1 cellular context compared by ENCODE assay signal in the genomic region with DNA sequence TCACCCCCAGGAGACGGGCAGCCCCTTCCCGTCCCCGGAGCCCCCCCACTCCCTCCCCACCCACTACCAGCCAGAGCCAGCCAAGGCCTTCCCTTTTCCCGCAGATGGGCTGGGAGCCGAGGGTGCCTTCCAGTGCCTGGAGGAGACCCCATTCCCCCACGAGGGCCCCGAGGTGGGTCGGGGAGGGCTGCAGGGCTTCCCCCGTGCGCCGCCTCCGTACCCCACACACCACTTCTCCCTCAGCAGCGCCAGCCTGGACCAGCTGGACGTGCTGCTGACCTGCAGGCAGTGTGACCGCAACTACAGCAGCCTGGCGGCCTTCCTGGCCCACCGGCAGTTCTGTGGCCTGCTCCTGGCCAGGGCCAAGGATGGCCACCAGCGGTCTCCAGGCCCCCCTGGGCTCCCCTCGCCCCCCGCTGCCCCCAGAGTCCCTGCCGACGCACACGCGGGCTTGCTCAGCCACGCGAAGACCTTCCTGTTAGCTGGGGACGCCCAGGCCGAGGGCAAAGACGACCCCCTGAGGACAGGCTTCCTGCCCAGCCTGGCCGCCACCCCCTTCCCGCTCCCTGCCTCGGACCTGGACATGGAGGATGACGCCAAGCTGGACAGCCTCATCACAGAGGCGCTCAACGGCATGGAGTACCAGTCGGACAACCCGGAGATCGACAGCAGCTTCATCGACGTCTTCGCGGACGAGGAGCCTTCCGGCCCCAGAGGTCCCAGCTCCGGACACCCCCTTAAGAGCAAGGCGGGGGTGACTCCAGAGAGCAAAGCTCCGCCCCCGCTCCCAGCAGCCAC.
TF ChIP-seq lines count a peak whose summit lies in the region.

No MANE protein-coding gene starts in this region.

TF ChIP-seq in GM23338, 12 proteins besides CTCF, POLR2A, EP300 and RAD21 (continued from another document):
- TF ChIP-seq POLR2AphosphoS5 (IDR thresholded peaks at IDR 0.05; ENCODE audit: low read depth) (no peak), EZH2 (IDR thresholded peaks at IDR 0.05; ENCODE audit: low read depth, unreplicated experiment) (no peak), STAT1 (IDR thresholded peaks at IDR 0.05; ENCODE audit: unreplicated experiment) (no peak), NANOG (IDR thresholded peaks at IDR 0.05; ENCODE audit: borderline replicate concordance) (no peak)
- TF ChIP-seq, protein P1, sequence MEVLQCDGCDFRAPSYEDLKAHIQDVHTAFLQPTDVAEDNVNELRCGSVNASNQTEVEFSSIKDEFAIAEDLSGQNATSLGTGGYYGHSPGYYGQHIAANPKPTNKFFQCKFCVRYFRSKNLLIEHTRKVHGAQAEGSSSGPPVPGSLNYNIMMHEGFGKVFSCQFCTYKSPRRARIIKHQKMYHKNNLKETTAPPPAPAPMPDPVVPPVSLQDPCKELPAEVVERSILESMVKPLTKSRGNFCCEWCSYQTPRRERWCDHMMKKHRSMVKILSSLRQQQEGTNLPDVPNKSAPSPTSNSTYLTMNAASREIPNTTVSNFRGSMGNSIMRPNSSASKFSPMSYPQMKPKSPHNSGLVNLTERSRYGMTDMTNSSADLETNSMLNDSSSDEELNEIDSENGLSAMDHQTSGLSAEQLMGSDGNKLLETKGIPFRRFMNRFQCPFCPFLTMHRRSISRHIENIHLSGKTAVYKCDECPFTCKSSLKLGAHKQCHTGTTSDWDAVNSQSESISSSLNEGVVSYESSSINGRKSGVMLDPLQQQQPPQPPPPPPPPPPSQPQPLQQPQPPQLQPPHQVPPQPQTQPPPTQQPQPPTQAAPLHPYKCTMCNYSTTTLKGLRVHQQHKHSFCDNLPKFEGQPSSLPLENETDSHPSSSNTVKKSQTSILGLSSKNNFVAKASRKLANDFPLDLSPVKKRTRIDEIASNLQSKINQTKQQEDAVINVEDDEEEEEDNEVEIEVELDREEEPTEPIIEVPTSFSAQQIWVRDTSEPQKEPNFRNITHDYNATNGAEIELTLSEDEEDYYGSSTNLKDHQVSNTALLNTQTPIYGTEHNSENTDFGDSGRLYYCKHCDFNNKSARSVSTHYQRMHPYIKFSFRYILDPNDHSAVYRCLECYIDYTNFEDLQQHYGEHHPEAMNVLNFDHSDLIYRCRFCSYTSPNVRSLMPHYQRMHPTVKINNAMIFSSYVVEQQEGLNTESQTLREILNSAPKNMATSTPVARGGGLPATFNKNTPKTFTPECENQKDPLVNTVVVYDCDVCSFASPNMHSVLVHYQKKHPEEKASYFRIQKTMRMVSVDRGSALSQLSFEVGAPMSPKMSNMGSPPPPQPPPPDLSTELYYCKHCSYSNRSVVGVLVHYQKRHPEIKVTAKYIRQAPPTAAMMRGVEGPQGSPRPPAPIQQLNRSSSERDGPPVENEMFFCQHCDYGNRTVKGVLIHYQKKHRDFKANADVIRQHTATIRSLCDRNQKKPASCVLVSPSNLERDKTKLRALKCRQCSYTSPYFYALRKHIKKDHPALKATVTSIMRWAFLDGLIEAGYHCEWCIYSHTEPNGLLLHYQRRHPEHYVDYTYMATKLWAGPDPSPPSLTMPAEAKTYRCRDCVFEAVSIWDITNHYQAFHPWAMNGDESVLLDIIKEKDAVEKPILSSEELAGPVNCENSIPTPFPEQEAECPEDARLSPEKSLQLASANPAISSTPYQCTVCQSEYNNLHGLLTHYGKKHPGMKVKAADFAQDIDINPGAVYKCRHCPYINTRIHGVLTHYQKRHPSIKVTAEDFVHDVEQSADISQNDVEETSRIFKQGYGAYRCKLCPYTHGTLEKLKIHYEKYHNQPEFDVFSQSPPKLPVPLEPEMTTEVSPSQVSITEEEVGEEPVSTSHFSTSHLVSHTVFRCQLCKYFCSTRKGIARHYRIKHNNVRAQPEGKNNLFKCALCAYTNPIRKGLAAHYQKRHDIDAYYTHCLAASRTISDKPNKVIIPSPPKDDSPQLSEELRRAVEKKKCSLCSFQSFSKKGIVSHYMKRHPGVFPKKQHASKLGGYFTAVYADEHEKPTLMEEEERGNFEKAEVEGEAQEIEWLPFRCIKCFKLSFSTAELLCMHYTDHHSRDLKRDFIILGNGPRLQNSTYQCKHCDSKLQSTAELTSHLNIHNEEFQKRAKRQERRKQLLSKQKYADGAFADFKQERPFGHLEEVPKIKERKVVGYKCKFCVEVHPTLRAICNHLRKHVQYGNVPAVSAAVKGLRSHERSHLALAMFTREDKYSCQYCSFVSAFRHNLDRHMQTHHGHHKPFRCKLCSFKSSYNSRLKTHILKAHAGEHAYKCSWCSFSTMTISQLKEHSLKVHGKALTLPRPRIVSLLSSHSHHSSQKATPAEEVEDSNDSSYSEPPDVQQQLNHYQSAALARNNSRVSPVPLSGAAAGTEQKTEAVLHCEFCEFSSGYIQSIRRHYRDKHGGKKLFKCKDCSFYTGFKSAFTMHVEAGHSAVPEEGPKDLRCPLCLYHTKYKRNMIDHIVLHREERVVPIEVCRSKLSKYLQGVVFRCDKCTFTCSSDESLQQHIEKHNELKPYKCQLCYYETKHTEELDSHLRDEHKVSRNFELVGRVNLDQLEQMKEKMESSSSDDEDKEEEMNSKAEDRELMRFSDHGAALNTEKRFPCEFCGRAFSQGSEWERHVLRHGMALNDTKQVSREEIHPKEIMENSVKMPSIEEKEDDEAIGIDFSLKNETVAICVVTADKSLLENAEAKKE (CRISPR knock-in tag; IDR thresholded peaks at IDR 0.05): no peak
- TF ChIP-seq, protein P2, sequence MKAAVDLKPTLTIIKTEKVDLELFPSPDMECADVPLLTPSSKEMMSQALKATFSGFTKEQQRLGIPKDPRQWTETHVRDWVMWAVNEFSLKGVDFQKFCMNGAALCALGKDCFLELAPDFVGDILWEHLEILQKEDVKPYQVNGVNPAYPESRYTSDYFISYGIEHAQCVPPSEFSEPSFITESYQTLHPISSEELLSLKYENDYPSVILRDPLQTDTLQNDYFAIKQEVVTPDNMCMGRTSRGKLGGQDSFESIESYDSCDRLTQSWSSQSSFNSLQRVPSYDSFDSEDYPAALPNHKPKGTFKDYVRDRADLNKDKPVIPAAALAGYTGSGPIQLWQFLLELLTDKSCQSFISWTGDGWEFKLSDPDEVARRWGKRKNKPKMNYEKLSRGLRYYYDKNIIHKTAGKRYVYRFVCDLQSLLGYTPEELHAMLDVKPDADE (IDR thresholded peaks at IDR 0.05): no peak
